In the genomic region with DNA sequence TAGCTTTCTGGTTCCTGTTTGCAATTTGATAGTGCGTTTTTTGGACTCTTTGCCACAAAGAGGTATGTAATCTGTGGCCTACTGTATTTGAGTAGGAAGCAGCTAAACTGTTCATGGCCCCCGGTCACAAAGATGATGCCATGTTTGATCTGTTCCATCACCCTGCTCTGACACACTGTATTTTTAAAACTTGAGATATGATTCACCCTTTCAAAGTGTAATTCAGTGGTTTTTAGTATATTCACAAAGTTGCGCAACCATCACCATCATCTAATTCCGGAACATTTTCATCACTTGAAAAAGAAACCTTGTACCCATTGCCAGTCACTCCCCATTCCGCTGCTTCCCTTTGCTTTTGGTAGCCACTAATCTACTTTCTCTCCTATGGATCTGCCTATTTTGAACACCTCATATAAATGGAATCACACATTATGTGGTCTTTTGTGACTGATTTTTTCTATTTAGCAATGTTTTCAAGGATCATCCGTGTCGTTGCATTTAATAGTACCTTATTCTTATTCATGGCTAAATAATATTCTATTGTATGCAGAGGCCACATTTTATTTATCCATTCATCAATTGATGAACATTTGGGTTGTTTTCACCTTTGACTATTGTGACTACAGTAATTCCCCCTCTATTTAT, we compare ENCODE assay signal across 12 cellular contexts.
A peak's percentile ranks its signal among the peaks of the same experiment; 100 is the strongest.
DNase-seq lines count a peak whose midpoint lies in the region; ATAC-seq and TF ChIP-seq lines count a peak whose summit lies in the region.
"Had no signal": no experiment of that assay in that cellular context is flagged by ENCODE, and none has a peak within 500 bp of the region (broad histone marks: within the 10 kb centered on the region; RNA-seq: fewer than 3 reads in every experiment).

No MANE protein-coding gene starts in this region.

- intact Hi-C loops in MCF 10A (cut with micrococcal nuclease) = loop anchor here (1.0 to 5.0 kb wide), 5 partner anchors 18 to 135 kb away; no protein-coding TSS in a partner anchor
- intact Hi-C loops in breast epithelium (cut with DNase I; ENCODE audit: low total_unique reads) = no loop called here

- H3K27ac ChIP-seq in breast epithelium (no peak overlapping the region), RWPE1 (no peak overlapping the region)
- H3K27ac ChIP-seq: pancreas had no signal

- no peaks in the 10 kb centered on the region for H3K9me3 Mint-ChIP-seq in MCF 10A (ENCODE audit: unreplicated experiment)
- H3K9me3 Mint-ChIP-seq in stimulated activated naive CD8-positive, alpha-beta T cell treated with anti-CD3 and anti-CD28 coated beads, Interleukin-15, amount 100 ng/mL, for 72 hours = peaks cover 5 to 18% of the 10 kb centered on the region in 2 donors
- H3K9me3 Mint-ChIP-seq in progenitor cell of endocrine pancreas (ENCODE audit: low read depth) = peaks cover 16% of the 10 kb centered on the region

- peaks cover 0 to under 1% of the 10 kb centered on the region in 2 donors for H3K9me3 ChIP-seq in breast epithelium
- H3K9me3 ChIP-seq: pancreas had no signal

- POLR2A ChIA-PET in MCF 10A (lab: Yijun Ruan, JAX) = interaction anchor here (0.6 to 1.9 kb wide), 7 partner anchors 12 to 121 kb away, joined by 3 to 9 read pairs (median 4); no protein-coding TSS in a partner anchor
- POLR2A ChIA-PET in RWPE1 (lab: Yijun Ruan, JAX; ENCODE audit: low non-redundant PET) = no interaction called here

- H3K4me1 Mint-ChIP-seq in MCF 10A (ENCODE audit: insufficient read depth, unreplicated experiment) = peaks cover 35% of the 10 kb centered on the region
- peaks cover 18% of the 10 kb centered on the region for H3K4me1 Mint-ChIP-seq in stimulated activated naive CD8-positive, alpha-beta T cell treated with anti-CD3 and anti-CD28 coated beads, Interleukin-15, amount 100 ng/mL, for 72 hours
- peaks cover 7% of the 10 kb centered on the region for H3K4me1 Mint-ChIP-seq in progenitor cell of endocrine pancreas (ENCODE audit: low read depth)
- H3K4me1 Mint-ChIP-seq: CD4-positive, CD25-positive, alpha-beta regulatory T cell had no signal

- H3K27ac Mint-ChIP-seq in MCF 10A (ENCODE audit: low read depth, unreplicated experiment) (peak overlapping the region; percentile 61), progenitor cell of endocrine pancreas (no peak overlapping the region)
- no peak overlapping the region for H3K27ac Mint-ChIP-seq in stimulated activated naive CD8-positive, alpha-beta T cell treated with anti-CD3 and anti-CD28 coated beads, Interleukin-15, amount 100 ng/mL, for 72 hours
- H3K27ac Mint-ChIP-seq: activated naive CD8-positive, alpha-beta T cell treated with anti-CD3 and anti-CD28 coated beads, Interleukin-2, amount 10 ng/mL, durations not matched to agents 7 days and 5 days; CD4-positive, CD25-positive, alpha-beta regulatory T cell had no signal

- H3K4me3 ChIP-seq in breast epithelium = no peak overlapping the region
- H3K4me3 ChIP-seq: pancreas had no signal

- no peak for TF ChIP-seq POLR2A in breast epithelium (IDR thresholded peaks at IDR 0.05)

- BruUV-seq in MCF 10A (replicated peaks; lab: Mats Ljungman, UMichigan) = TSS peak; percentile 93

- no peaks in the 10 kb centered on the region for H3K27me3 ChIP-seq in breast epithelium
- H3K27me3 ChIP-seq: pancreas had no signal

- no peaks in the 10 kb centered on the region for H3K36me3 ChIP-seq in breast epithelium
- H3K36me3 ChIP-seq: pancreas had no signal

- H3K4me3 Mint-ChIP-seq in MCF 10A (ENCODE audit: unreplicated experiment) (peak overlapping the region; percentile 7), progenitor cell of endocrine pancreas (ENCODE audit: low read depth) (no peak overlapping the region)
- H3K4me3 Mint-ChIP-seq in stimulated activated naive CD8-positive, alpha-beta T cell treated with anti-CD3 and anti-CD28 coated beads, Interleukin-15, amount 100 ng/mL, for 72 hours = no peak overlapping the region
- H3K4me3 Mint-ChIP-seq: activated naive CD8-positive, alpha-beta T cell treated with anti-CD3 and anti-CD28 coated beads, Interleukin-2, amount 10 ng/mL, durations not matched to agents 7 days and 5 days; CD4-positive, CD25-positive, alpha-beta regulatory T cell had no signal

- ATAC-seq in stimulated activated naive CD8-positive, alpha-beta T cell treated with anti-CD3 and anti-CD28 coated beads, Interleukin-15, amount 100 ng/mL, for 72 hours = peak; percentile 66

- H3K36me3 Mint-ChIP-seq in MCF 10A (ENCODE audit: insufficient read depth, unreplicated experiment) (no peaks in the 10 kb centered on the region), progenitor cell of endocrine pancreas (ENCODE audit: insufficient read depth) (peaks cover 1% of the 10 kb centered on the region)
- H3K36me3 Mint-ChIP-seq: CD4-positive, CD25-positive, alpha-beta regulatory T cell had no signal

- DNase-seq in MCF 10A (ENCODE audit: unreplicated experiment) (peak; percentile 92), breast epithelium (ENCODE audit: low spot score in 2 of 2) (no peak), RWPE1 (ENCODE audit: low spot score) (peak; percentile 65), fibroblast of gingiva (ENCODE audit: low read depth) (peak; percentile 75), Kasumi-1 (lab: John Stamatoyannopoulos, UW) (no peak), OCI-M2 (lab: John Stamatoyannopoulos, UW; ENCODE audit: unreplicated experiment) (no peak), progenitor cell of endocrine pancreas (ENCODE audit: low spot score, unreplicated experiment) (no peak)
- no peak for DNase-seq in stimulated activated naive CD8-positive, alpha-beta T cell treated with anti-CD3 and anti-CD28 coated beads, Interleukin-15, amount 100 ng/mL, for 72 hours
- DNase-seq: activated naive CD8-positive, alpha-beta T cell treated with anti-CD3 and anti-CD28 coated beads, Interleukin-2, amount 10 ng/mL, durations not matched to agents 7 days and 5 days; CD4-positive, CD25-positive, alpha-beta regulatory T cell; NCI-H774; pancreas had no signal

- no peaks in the 10 kb centered on the region for H3K4me1 ChIP-seq in breast epithelium
- H3K4me1 ChIP-seq: pancreas had no signal

- CTCF ChIA-PET in MCF 10A (lab: Yijun Ruan, JAX) = no interaction called here
- CTCF ChIA-PET in RWPE1 (lab: Yijun Ruan, JAX) = interaction anchor here (0.6 kb wide), 1 partner anchor 11 kb away, joined by 3 read pairs; no protein-coding TSS in a partner anchor

- TF ChIP-seq CTCF in MCF 10A (IDR thresholded peaks at IDR 0.05; ENCODE audit: unreplicated experiment) (no peak), breast epithelium (IDR thresholded peaks at IDR 0.05) (no peak), RWPE1 (conservative IDR thresholded peaks at IDR 0.05; ENCODE audit: low read depth) (no peak), progenitor cell of endocrine pancreas (IDR thresholded peaks at IDR 0.05; ENCODE audit: unreplicated experiment) (no peak)

- no peaks in the 10 kb centered on the region for H3K27me3 Mint-ChIP-seq in MCF 10A (ENCODE audit: insufficient read depth, unreplicated experiment)
- no peaks in the 10 kb centered on the region for H3K27me3 Mint-ChIP-seq in stimulated activated naive CD8-positive, alpha-beta T cell treated with anti-CD3 and anti-CD28 coated beads, Interleukin-15, amount 100 ng/mL, for 72 hours
- no peaks in the 10 kb centered on the region for H3K27me3 Mint-ChIP-seq in progenitor cell of endocrine pancreas
- H3K27me3 Mint-ChIP-seq: activated naive CD8-positive, alpha-beta T cell treated with anti-CD3 and anti-CD28 coated beads, Interleukin-2, amount 10 ng/mL, durations not matched to agents 7 days and 5 days; CD4-positive, CD25-positive, alpha-beta regulatory T cell had no signal

Comparison
In these comparisons a context has a peak if more than half of its experiments do, and no peak if none do; other contexts are left out.
1. DNase-seq: peak in MCF 10A (single experiment), RWPE1 (single experiment) and fibroblast of gingiva (single experiment); none in breast epithelium (0 of 2), stimulated activated naive CD8-positive, alpha-beta T cell treated with anti-CD3 and anti-CD28 coated beads, Interleukin-15, amount 100 ng/mL, for 72 hours (0 of 2), Kasumi-1 (0 of 2), OCI-M2 (single experiment) and progenitor cell of endocrine pancreas (single experiment).